Comparison of ENCODE assay signal across 1 cellular context in the genomic region with DNA sequence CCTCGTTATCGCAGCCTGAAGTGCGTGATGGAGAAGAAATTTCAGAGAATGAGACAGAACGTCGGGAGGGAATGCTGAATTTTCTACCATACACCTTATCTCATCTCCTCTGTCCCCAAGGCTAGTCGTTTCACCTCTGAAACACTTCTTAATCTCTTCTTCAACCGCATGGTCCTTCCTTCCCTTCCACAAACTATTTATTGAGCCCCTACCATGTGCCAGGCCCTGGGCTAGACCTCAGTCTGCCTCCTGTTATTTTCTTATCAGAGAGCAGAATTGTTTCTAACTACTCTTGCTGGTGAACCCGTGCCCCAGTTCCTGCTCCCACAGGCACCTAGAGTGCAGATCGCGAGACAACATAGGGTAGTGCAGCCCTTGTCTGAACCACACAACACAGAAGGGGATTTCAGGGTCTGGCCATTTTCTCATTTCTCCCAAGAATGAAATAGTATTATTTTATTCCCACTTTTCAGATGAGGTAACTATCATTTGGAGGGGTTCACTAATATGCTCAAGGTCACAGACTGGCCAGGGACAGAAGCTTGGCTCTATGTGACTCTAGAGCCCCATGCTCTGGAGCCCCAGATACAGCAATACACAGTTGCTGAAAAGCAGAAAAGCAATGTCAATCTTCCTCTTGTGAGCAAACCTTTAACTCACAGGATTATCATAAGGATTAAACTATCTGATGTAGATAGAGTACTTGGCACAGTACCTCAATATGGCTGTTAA.
TF ChIP-seq lines count a peak whose summit lies in the region.

No MANE protein-coding gene starts in this region.

TF ChIP-seq in HepG2, 621 proteins besides CTCF, POLR2A, EP300 and RAD21 (continued from another document and continues in another):
- 0 out of 2 replicates have a peak, but pooled peaks have one; percentile 41 for TF ChIP-seq ZNF646 (CRISPR knock-in tag; IDR thresholded peaks at IDR 0.05)
- TF ChIP-seq, protein P1, sequence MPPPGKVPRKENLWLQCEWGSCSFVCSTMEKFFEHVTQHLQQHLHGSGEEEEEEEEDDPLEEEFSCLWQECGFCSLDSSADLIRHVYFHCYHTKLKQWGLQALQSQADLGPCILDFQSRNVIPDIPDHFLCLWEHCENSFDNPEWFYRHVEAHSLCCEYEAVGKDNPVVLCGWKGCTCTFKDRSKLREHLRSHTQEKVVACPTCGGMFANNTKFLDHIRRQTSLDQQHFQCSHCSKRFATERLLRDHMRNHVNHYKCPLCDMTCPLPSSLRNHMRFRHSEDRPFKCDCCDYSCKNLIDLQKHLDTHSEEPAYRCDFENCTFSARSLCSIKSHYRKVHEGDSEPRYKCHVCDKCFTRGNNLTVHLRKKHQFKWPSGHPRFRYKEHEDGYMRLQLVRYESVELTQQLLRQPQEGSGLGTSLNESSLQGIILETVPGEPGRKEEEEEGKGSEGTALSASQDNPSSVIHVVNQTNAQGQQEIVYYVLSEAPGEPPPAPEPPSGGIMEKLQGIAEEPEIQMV (CRISPR knock-in tag; IDR thresholded peaks at IDR 0.05; ENCODE audit: low read depth), result no peak
- TF ChIP-seq PTBP1 (IDR thresholded peaks at IDR 0.05; ENCODE audit: low read depth, low read length, poor library complexity, severe bottlenecking), result no peak
- no peak for TF ChIP-seq ZSCAN22 (CRISPR knock-in tag; IDR thresholded peaks at IDR 0.05)
- no peak for TF ChIP-seq MTF1 (CRISPR knock-in tag; IDR thresholded peaks at IDR 0.05)
- TF ChIP-seq MNT (IDR thresholded peaks at IDR 0.05), result no peak
- 0 out of 2 replicates have a peak, but pooled peaks have one; percentile 12 for TF ChIP-seq TARDBP (CRISPR knock-in tag; IDR thresholded peaks at IDR 0.05)
- 0 out of 2 replicates have a peak, but pooled peaks have one; percentile 7 for TF ChIP-seq ZNF678 (CRISPR knock-in tag; IDR thresholded peaks at IDR 0.05)
- no peak for TF ChIP-seq HIVEP1 (CRISPR knock-in tag; IDR thresholded peaks at IDR 0.05)
- no peak for TF ChIP-seq KAT8 (CRISPR knock-in tag; IDR thresholded peaks at IDR 0.05)
- TF ChIP-seq KDM1A (CRISPR knock-in tag; IDR thresholded peaks at IDR 0.05), result no peak
- TF ChIP-seq ZNF563 (CRISPR knock-in tag; IDR thresholded peaks at IDR 0.05), result no peak
- no peak for TF ChIP-seq BHLHE40 (IDR thresholded peaks at IDR 0.05; ENCODE audit: low read length)
- TF ChIP-seq USF2 (IDR thresholded peaks at IDR 0.05; ENCODE audit: low read depth, low read length), result no peak
- TF ChIP-seq USF2 (CRISPR knock-in tag; IDR thresholded peaks at IDR 0.05; ENCODE audit: borderline replicate concordance), result no peak
- no peak for TF ChIP-seq ZNF557 (CRISPR knock-in tag; IDR thresholded peaks at IDR 0.05)
- TF ChIP-seq JUNB (CRISPR knock-in tag; IDR thresholded peaks at IDR 0.05; ENCODE audit: borderline replicate concordance), result no peak
- TF ChIP-seq ISL2 (CRISPR knock-in tag; IDR thresholded peaks at IDR 0.05), result 0 out of 2 replicates have a peak, but pooled peaks have one; percentile 4
- no peak for TF ChIP-seq FOXA3 (CRISPR knock-in tag; IDR thresholded peaks at IDR 0.05)
- TF ChIP-seq ZNF777 (CRISPR knock-in tag; IDR thresholded peaks at IDR 0.05), result no peak; the same call in 1 of the 2 replicates
- 0 out of 2 replicates have a peak, but pooled peaks have one; percentile 8 for TF ChIP-seq ZNF275 (CRISPR knock-in tag; IDR thresholded peaks at IDR 0.05; ENCODE audit: borderline replicate concordance)
- TF ChIP-seq ATAD3A (CRISPR knock-in tag; IDR thresholded peaks at IDR 0.05), result no peak
- TF ChIP-seq ZNF609 (CRISPR knock-in tag; IDR thresholded peaks at IDR 0.05; ENCODE audit: borderline replicate concordance), result peak; percentile 35; the same call in 1 of the 2 replicates
- 0 out of 2 replicates have a peak, but pooled peaks have one; percentile 38 for TF ChIP-seq HNF1B (CRISPR knock-in tag; IDR thresholded peaks at IDR 0.05)
- TF ChIP-seq ZNF737 (CRISPR knock-in tag; IDR thresholded peaks at IDR 0.05; ENCODE audit: borderline replicate concordance), result no peak
- no peak for TF ChIP-seq RAD51 (IDR thresholded peaks at IDR 0.05; ENCODE audit: borderline replicate concordance)
- TF ChIP-seq ZNF160 (CRISPR knock-in tag; IDR thresholded peaks at IDR 0.05), result peak; percentile 7; the same call in 1 of the 2 replicates
